In genomic region chr12:45727301-45727993, GRCh38 we compare ENCODE assay signal across 1 cellular context.
A peak's percentile ranks its signal among the peaks of the same experiment; 100 is the strongest.
TF ChIP-seq lines count a peak whose summit lies in the region.

No MANE protein-coding gene starts in this region.

TF ChIP-seq in HepG2, 621 proteins besides CTCF, POLR2A, EP300 and RAD21 (continued from another document and continues in another):
- TF ChIP-seq ZNF543 (CRISPR knock-in tag; IDR thresholded peaks at IDR 0.05): peak; percentile 40; the same call in 1 of the 2 replicates
- peak; percentile 74; the same call in 1 of the 2 replicates for TF ChIP-seq ZBED4 (CRISPR knock-in tag; IDR thresholded peaks at IDR 0.05; ENCODE audit: borderline replicate concordance)
- TF ChIP-seq ZNF766 (CRISPR knock-in tag; IDR thresholded peaks at IDR 0.05; ENCODE audit: borderline replicate concordance): no peak; the same call in 1 of the 2 replicates
- TF ChIP-seq NR1H2 (CRISPR knock-in tag; IDR thresholded peaks at IDR 0.05; ENCODE audit: borderline replicate concordance, low read depth): no peak
- TF ChIP-seq ZNF737 (CRISPR knock-in tag; IDR thresholded peaks at IDR 0.05; ENCODE audit: borderline replicate concordance): no peak
- no peak for TF ChIP-seq PBX2 (CRISPR knock-in tag; IDR thresholded peaks at IDR 0.05)
- TF ChIP-seq FLYWCH1 (CRISPR knock-in tag; IDR thresholded peaks at IDR 0.05): no peak
- TF ChIP-seq ZNF577 (CRISPR knock-in tag; IDR thresholded peaks at IDR 0.05; ENCODE audit: borderline replicate concordance, low read depth): no peak
- TF ChIP-seq ZNF331 (CRISPR knock-in tag; IDR thresholded peaks at IDR 0.05): peak; percentile 81; the same call in 1 of the 2 replicates
- no peak for TF ChIP-seq ZBTB46 (CRISPR knock-in tag; IDR thresholded peaks at IDR 0.05; ENCODE audit: borderline replicate concordance)
- peak; percentile 64; the same call in 1 of the 2 replicates for TF ChIP-seq CBFB (CRISPR knock-in tag; IDR thresholded peaks at IDR 0.05)
- TF ChIP-seq ZBTB1 (CRISPR knock-in tag; IDR thresholded peaks at IDR 0.05; ENCODE audit: borderline replicate concordance): no peak
- TF ChIP-seq ZNF513 (CRISPR knock-in tag; conservative IDR thresholded peaks at IDR 0.05): no peak
- peak; percentile 78; the same call in 1 of the 2 replicates for TF ChIP-seq HOXD1 (CRISPR knock-in tag; IDR thresholded peaks at IDR 0.05)
- no peak for TF ChIP-seq ZBTB4 (CRISPR knock-in tag; IDR thresholded peaks at IDR 0.05; ENCODE audit: borderline replicate concordance)
- no peak for TF ChIP-seq HHEX (CRISPR knock-in tag; IDR thresholded peaks at IDR 0.05)
- TF ChIP-seq TFDP1 (CRISPR knock-in tag; IDR thresholded peaks at IDR 0.05; ENCODE audit: borderline replicate concordance): no peak
- TF ChIP-seq GMEB1 (CRISPR knock-in tag; IDR thresholded peaks at IDR 0.05; ENCODE audit: borderline replicate concordance): peak; percentile 63; the same call in 1 of the 2 replicates
- TF ChIP-seq ZNF687 (CRISPR knock-in tag; IDR thresholded peaks at IDR 0.05): peak; percentile 81
- TF ChIP-seq HOXA9 (CRISPR knock-in tag; IDR thresholded peaks at IDR 0.05; ENCODE audit: borderline replicate concordance): no peak
- peak; percentile 92 for TF ChIP-seq POGZ (CRISPR knock-in tag; IDR thresholded peaks at IDR 0.05)
- TF ChIP-seq PHF8 (CRISPR knock-in tag; IDR thresholded peaks at IDR 0.05): peak; percentile 85
- TF ChIP-seq SIX4 (CRISPR knock-in tag; IDR thresholded peaks at IDR 0.05): no peak
- 0 out of 2 replicates have a peak, but pooled peaks have one; percentile 35 for TF ChIP-seq ZBTB21 (CRISPR knock-in tag; IDR thresholded peaks at IDR 0.05)
- no peak for TF ChIP-seq JUNB (CRISPR knock-in tag; IDR thresholded peaks at IDR 0.05; ENCODE audit: borderline replicate concordance)
- no peak for TF ChIP-seq KLF13 (CRISPR knock-in tag; IDR thresholded peaks at IDR 0.05)
- TF ChIP-seq ZNF292 (CRISPR knock-in tag; IDR thresholded peaks at IDR 0.05; ENCODE audit: borderline replicate concordance, low read depth): no peak
